In the genomic region with DNA sequence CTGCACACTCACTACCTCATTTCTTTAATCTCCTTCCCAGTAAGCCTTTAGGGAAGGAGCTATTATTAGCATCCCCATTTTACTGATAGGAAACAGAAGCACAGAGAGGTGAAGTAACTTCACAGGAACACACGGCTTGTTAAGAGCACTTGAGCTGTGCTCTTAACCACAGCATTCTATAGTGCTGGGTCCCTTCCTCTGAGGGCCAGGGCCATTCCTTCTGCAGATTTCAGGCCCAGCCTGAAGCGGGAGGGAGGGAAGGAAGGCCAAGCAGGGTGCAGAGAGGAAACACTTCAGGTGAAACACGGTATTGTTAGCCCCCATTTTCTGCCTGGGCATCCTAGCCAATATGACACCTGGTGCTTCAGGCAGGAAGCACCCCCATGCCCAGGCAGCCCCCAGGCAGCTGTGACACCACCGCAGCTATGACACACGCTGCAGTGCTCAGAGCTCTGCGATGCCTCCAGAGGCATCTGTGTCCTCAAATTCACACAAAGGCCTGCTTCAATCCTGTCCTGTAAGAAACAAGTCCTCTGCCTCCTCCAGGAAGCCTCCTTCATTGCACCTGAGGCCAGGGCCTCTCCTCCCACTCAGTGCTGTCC, we compare ENCODE assay signal across 15 cellular contexts. TPM values are rescaled to one million over a fixed set of nuclear protein-coding genes. Genes with fewer than 3 reads are reported as not detected.
DNase-seq lines count a peak whose midpoint lies in the region; ATAC-seq and TF ChIP-seq lines count a peak whose summit lies in the region.
"Had no signal": no experiment of that assay in that cellular context is flagged by ENCODE, and none has a peak within 500 bp of the region (broad histone marks: within the 10 kb centered on the region; RNA-seq: fewer than 3 reads in every experiment).

No MANE protein-coding gene starts in this region.

- H3K4me1 ChIP-seq in neural progenitor cell = peaks cover 16% of the 10 kb centered on the region

- no peaks in the 10 kb centered on the region for H3K9me3 ChIP-seq in neural progenitor cell (ENCODE audit: low read depth)
- H3K9me3 ChIP-seq: A549 had no signal

- H3K4me1 Mint-ChIP-seq in neural progenitor cell = peaks cover 51% of the 10 kb centered on the region

- H4K20me1 ChIP-seq in neural progenitor cell (ENCODE audit: low read depth) = no peaks in the 10 kb centered on the region

- no peak overlapping the region for H3K4me3 Mint-ChIP-seq in neural progenitor cell
- H3K4me3 Mint-ChIP-seq: activated naive CD8-positive, alpha-beta T cell had no signal

- peak overlapping the region; percentile 90 for H3K27ac Mint-ChIP-seq in neural progenitor cell
- H3K27ac Mint-ChIP-seq: activated naive CD8-positive, alpha-beta T cell had no signal

- H3K4me3 ChIP-seq in neural progenitor cell = no peak overlapping the region
- H3K4me3 ChIP-seq: A549 had no signal

- no peaks in the 10 kb centered on the region for H3K36me3 Mint-ChIP-seq in neural progenitor cell
- H3K36me3 Mint-ChIP-seq: activated naive CD8-positive, alpha-beta T cell had no signal

- H2AFZ ChIP-seq in neural progenitor cell (replicated peaks) = no peak overlapping the region

- H3K27me3 Mint-ChIP-seq in neural progenitor cell (ENCODE audit: insufficient read depth, low read depth) = peaks cover 9% of the 10 kb centered on the region
- H3K27me3 Mint-ChIP-seq: activated naive CD8-positive, alpha-beta T cell had no signal

- no peak overlapping the region for H3K9ac ChIP-seq in neural progenitor cell

- no peak for TF ChIP-seq CTCF in neural progenitor cell (IDR thresholded peaks at IDR 0.05)

- H3K9me3 Mint-ChIP-seq in neural progenitor cell = no peaks in the 10 kb centered on the region

- DNase-seq in NCI-H82 (lab: John Stamatoyannopoulos, UW) (peak; percentile 81), NCI-H82 treated with DMSO at 0.1 percent for 48 hours (lab: John Stamatoyannopoulos, UW; ENCODE audit: unreplicated experiment) (no peak), Kasumi-1 (lab: John Stamatoyannopoulos, UW) (peak; percentile 89), neural progenitor cell (ENCODE audit: low spot score) (no peak)
- DNase-seq in central memory CD4-positive, alpha-beta T cell = no peak
- DNase-seq: activated CD4-positive, alpha-beta T cell treated with anti-CD3 and anti-CD28 coated beads, Interleukin-2, amount 50 U/mL, for 48 hours; foreskin keratinocyte; NCI-H1092; NCI-H774 had no signal

- H3F3A ChIP-seq in neural progenitor cell (ENCODE audit: low read depth) = no peaks in the 10 kb centered on the region

- H3K4me2 ChIP-seq in neural progenitor cell = no peak overlapping the region
- H3K4me2 ChIP-seq: A549 had no signal

- H3K36me3 ChIP-seq in neural progenitor cell = no peaks in the 10 kb centered on the region

- no peaks in the 10 kb centered on the region for H3K27me3 ChIP-seq in neural progenitor cell
- H3K27me3 ChIP-seq: foreskin keratinocyte had no signal

- peak overlapping the region; percentile 66 for H3K27ac ChIP-seq in cingulate gyrus (ENCODE audit: low read depth, low read length)
- no peak overlapping the region for H3K27ac ChIP-seq in neural progenitor cell
- H3K27ac ChIP-seq: A549, foreskin keratinocyte had no signal

- no peaks in the 10 kb centered on the region for H3K79me2 ChIP-seq in neural progenitor cell (ENCODE audit: low read depth)

- ATAC-seq in HG02852 (IDR thresholded peaks at IDR 0.05; ENCODE audit: unreplicated experiment) = no peak
- ATAC-seq in GM18519 (IDR thresholded peaks at IDR 0.05; ENCODE audit: low FRiP score, unreplicated experiment) = no peak
- ATAC-seq: A549, foreskin keratinocyte had no signal

RNA-seq across cellular contexts. Expression of gene EXTL1, which starts 4.5 kb away (rescaled TPM):
- 0.95 and 2.1 TPM in 2 replicates for total RNA-seq in neural progenitor cell (ENCODE audit: low replicate concordance)
- total RNA-seq: T-helper 1 cell treated with Interleukin-12 subunit alpha and Interleukin-12 subunit beta and Interleukin-4 antibody, amounts not matched to agents 30 ng/mL and 1 ng/mL, for 36 hours had no signal

RNA-seq across cellular contexts. Expression of gene PAFAH2, which starts 19.2 kb away (rescaled TPM):
- total RNA-seq in neural progenitor cell (ENCODE audit: low replicate concordance) = 16.6 and 18.2 TPM in 2 replicates

RNA-seq across cellular contexts. Expression of gene SLC30A2, which starts 28.9 kb away (rescaled TPM):
- total RNA-seq in neural progenitor cell (ENCODE audit: low replicate concordance) = not detected in 2 replicates
- total RNA-seq: foreskin keratinocyte; T-helper 1 cell treated with Interleukin-12 subunit alpha and Interleukin-12 subunit beta and Interleukin-4 antibody, amounts not matched to agents 30 ng/mL and 1 ng/mL, for 36 hours had no signal

RNA-seq across cellular contexts. Expression of gene TRIM63, which starts 50.4 kb away (rescaled TPM):
- total RNA-seq in neural progenitor cell (ENCODE audit: low replicate concordance) = not detected in 2 replicates
- total RNA-seq: foreskin keratinocyte; T-helper 1 cell treated with Interleukin-12 subunit alpha and Interleukin-12 subunit beta and Interleukin-4 antibody, amounts not matched to agents 30 ng/mL and 1 ng/mL, for 36 hours had no signal

Comparison
In these comparisons a context has a peak if more than half of its experiments do, and no peak if none do; other contexts are left out.
1. DNase-seq: peak in NCI-H82 (single experiment) and Kasumi-1 (2 of 2); none in NCI-H82 treated with DMSO at 0.1 percent for 48 hours (single experiment), neural progenitor cell (single experiment) and central memory CD4-positive, alpha-beta T cell (single experiment).